ENCODE assay signal across 20 cellular contexts in the genomic region with DNA sequence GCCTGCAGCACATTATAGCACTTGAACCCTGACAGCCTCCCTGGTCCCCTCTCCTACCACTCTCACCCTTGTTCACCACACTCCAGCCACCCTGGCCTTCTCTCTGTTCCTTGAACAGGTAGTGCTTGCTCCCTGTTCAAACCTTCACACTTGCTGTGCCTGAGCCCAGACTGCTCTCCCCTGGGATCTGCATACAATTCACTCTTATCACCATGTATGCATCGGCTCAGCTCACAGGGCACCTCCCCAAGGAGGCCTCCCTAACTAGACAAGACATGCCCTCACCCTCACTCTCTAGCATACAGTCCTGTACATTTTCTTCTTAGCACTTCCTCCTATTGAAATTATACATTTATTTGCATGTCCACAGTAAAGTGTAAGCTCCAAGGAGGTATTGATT. TPM values are rescaled to one million over a fixed set of nuclear protein-coding genes. Genes with fewer than 3 reads are reported as not detected.
DNase-seq lines count a peak whose midpoint lies in the region; ATAC-seq and TF ChIP-seq lines count a peak whose summit lies in the region.
"Had no signal": no experiment of that assay in that cellular context is flagged by ENCODE, and none has a peak within 500 bp of the region (broad histone marks: within the 10 kb centered on the region; RNA-seq: fewer than 3 reads in every experiment).

No MANE protein-coding gene starts in this region.

- H2BK120ac ChIP-seq in H9 (ENCODE audit: low read depth, low read length, poor library complexity, severe bottlenecking) = peak overlapping the region; percentile 23

- no peak overlapping the region for H3K4ac ChIP-seq in H9 (ENCODE audit: low read depth, low read length)

- no peak overlapping the region for H3K9ac ChIP-seq in H9 (ENCODE audit: extremely low read depth, insufficient read length, low read length)
- H3K9ac ChIP-seq: GM23248 had no signal

- no peaks in the 10 kb centered on the region for H3K36me3 ChIP-seq in A673 (ENCODE audit: insufficient read depth, low read length, poor library complexity, severe bottlenecking)
- no peaks in the 10 kb centered on the region for H3K36me3 ChIP-seq in uterus
- H3K36me3 ChIP-seq: tibial artery had no signal

- H2BK12ac ChIP-seq in H9 (ENCODE audit: insufficient read length, low read depth, low read length) = no peak overlapping the region

- H4K20me1 ChIP-seq in H9 (ENCODE audit: control insufficient read depth, insufficient read depth, insufficient read length) = no peaks in the 10 kb centered on the region

- CTCF ChIA-PET in A673 (lab: Charles Lee) = no interaction called here

- H2AFZ ChIP-seq in H9 (ENCODE audit: low read length) = no peak overlapping the region
- H2AFZ ChIP-seq: GM23248 had no signal

- H4K8ac ChIP-seq in H9 (replicated peaks; ENCODE audit: insufficient read length, low read depth, low read length) = no peak overlapping the region

- H3K27ac ChIP-seq in A673 (ENCODE audit: low read depth, low read length, poor library complexity, severe bottlenecking) = no peak overlapping the region
- H3K27ac ChIP-seq in H9 (ENCODE audit: insufficient read length, low read depth, low read length) = no peak overlapping the region
- no peak overlapping the region for H3K27ac ChIP-seq in uterus
- H3K27ac ChIP-seq: A549, GM23248, left ventricle myocardium inferior, tibial artery had no signal

- H2BK20ac ChIP-seq in H9 (ENCODE audit: low read depth, low read length, poor library complexity, severe bottlenecking) = no peak overlapping the region

- WGBS in H9 (ENCODE audit: extremely low coverage, insufficient read length, low lambda C conversion rate) = no CpG with 5 or more reads among the region's 1 CpG

- H3K23me2 ChIP-seq in H9 (ENCODE audit: insufficient read length, low read depth, low read length, poor library complexity, severe bottlenecking) = no peaks in the 10 kb centered on the region

- DNase-seq in A673 (ENCODE audit: low spot score) = peak; percentile 33
- DNase-seq in H9 = no peak
- peak; percentile 15 for DNase-seq in OCI-M1 (lab: John Stamatoyannopoulos, UW)
- DNase-seq in G401 (ENCODE audit: low spot score) = no peak
- DNase-seq in NCI-H1417 (lab: John Stamatoyannopoulos, UW) = no peak
- DNase-seq in uterus = no peak
- DNase-seq: activated CD4-positive, alpha-beta T cell treated with anti-CD3 and anti-CD28 coated beads for 48 hours; activated effector memory CD4-positive, alpha-beta T cell treated with anti-CD3 and anti-CD28 coated beads, Interleukin-2, amount 50 U/mL, for 16 hours; DMS153; GM23248; left ventricle myocardium inferior; NCI-H1417 treated with DMSO at 0.1 percent for 48 hours; NCI-H345; occipital lobe; right cardiac atrium; stimulated activated naive B cell treated with anti-CD40 and anti-IgM and Interleukin-4, amounts not matched to agents 10 μg/mL and 1 μg/mL and 100 μg/mL, for 72 hours; tibial artery had no signal

- H3K4me1 Mint-ChIP-seq in H9 = peaks cover 4 to 8% of the 10 kb centered on the region in 2 experiments

- H3T11ph ChIP-seq in H9 (ENCODE audit: low read length) = no peak overlapping the region

- H3K9me3 ChIP-seq in A673 (ENCODE audit: low read depth, low read length, poor library complexity, severe bottlenecking) (no peaks in the 10 kb centered on the region), H9 (ENCODE audit: control insufficient read depth, low read depth, low read length) (no peaks in the 10 kb centered on the region), uterus (no peaks in the 10 kb centered on the region)
- H3K9me3 ChIP-seq: A549, left ventricle myocardium inferior, tibial artery had no signal

- peak overlapping the region in 1 of 3 experiments; percentile 56; a peak in 2 of 7 replicates for H3K27ac Mint-ChIP-seq in H9
- H3K27ac Mint-ChIP-seq: stimulated activated naive B cell treated with anti-CD40 and anti-IgM and Interleukin-4, amounts not matched to agents 10 μg/mL and 1 μg/mL and 100 μg/mL, for 72 hours had no signal

- H4K5ac ChIP-seq in H9 (ENCODE audit: insufficient read length, low read depth, low read length) = no peak overlapping the region

- H2BK5ac ChIP-seq in H9 (ENCODE audit: insufficient read length, low read length) = no peak overlapping the region

- TF ChIP-seq POLR2A in uterus (IDR thresholded peaks at IDR 0.05) = no peak

- no peak overlapping the region for H3K14ac ChIP-seq in H9 (ENCODE audit: insufficient read depth, low read length)

- H3K4me3 ChIP-seq in A673 (ENCODE audit: low read depth, low read length, poor library complexity, severe bottlenecking) = no peak overlapping the region
- H3K4me3 ChIP-seq in uterus = no peak overlapping the region
- H3K4me3 ChIP-seq: A549, GM23248, left ventricle myocardium inferior, tibial artery had no signal

- H3K36me3 Mint-ChIP-seq in H9 (ENCODE audit: insufficient read depth in 1 of 3, low read depth in 3 of 3) = no peaks in the 10 kb centered on the region
- H3K36me3 Mint-ChIP-seq: stimulated activated naive B cell treated with anti-CD40 and anti-IgM and Interleukin-4, amounts not matched to agents 10 μg/mL and 1 μg/mL and 100 μg/mL, for 72 hours had no signal

- H3K18ac ChIP-seq in H9 (ENCODE audit: insufficient read length, low read depth, low read length) = no peak overlapping the region

- H3K79me2 ChIP-seq in H9 (ENCODE audit: insufficient read depth, low read length) = no peaks in the 10 kb centered on the region

- H2AK5ac ChIP-seq in H9 (ENCODE audit: insufficient read length, low read length) = no peak overlapping the region

- no peak overlapping the region for H3K56ac ChIP-seq in H9 (ENCODE audit: insufficient read length, low read depth, low read length)

- H3K4me2 ChIP-seq in H9 (ENCODE audit: insufficient read depth, insufficient read length, low read length) = no peak overlapping the region
- H3K4me2 ChIP-seq: A549 had no signal

- no TSS peak for BruUV-seq in A673 (replicated peaks; lab: Mats Ljungman, UMichigan)

- POLR2A ChIA-PET in A673 (lab: Charles Lee; ENCODE audit: low non-redundant PET) = no interaction called here

- no peaks in the 10 kb centered on the region for H3K79me1 ChIP-seq in H9 (ENCODE audit: insufficient read depth, low read depth, low read length, poor library complexity, severe bottlenecking)

- TF ChIP-seq CTCF in A673 (conservative IDR thresholded peaks at IDR 0.05; ENCODE audit: low read depth, low read length) = no peak
- TF ChIP-seq CTCF in H9 (conservative IDR thresholded peaks at IDR 0.05) = no peak
- TF ChIP-seq CTCF in uterus (IDR thresholded peaks at IDR 0.05) = no peak

- ATAC-seq in esophagus mucosa (peak; percentile 64), HG03135 (IDR thresholded peaks at IDR 0.05; ENCODE audit: unreplicated experiment) (no peak)
- ATAC-seq: A549 had no signal

- intact Hi-C loops in A673 (cut with micrococcal nuclease; ENCODE audit: unreplicated experiment) (no loop called here), uterus (cut with DNase I; ENCODE audit: low total_unique reads) (no loop called here)

- peaks cover 8% of the 10 kb centered on the region for H3K4me1 ChIP-seq in A673 (ENCODE audit: insufficient read depth, low read length, poor library complexity, severe bottlenecking)
- no peaks in the 10 kb centered on the region for H3K4me1 ChIP-seq in H9 (ENCODE audit: insufficient read depth, low read length)
- no peaks in the 10 kb centered on the region for H3K4me1 ChIP-seq in uterus
- H3K4me1 ChIP-seq: A549 had no signal

- H3K23ac ChIP-seq in H9 (ENCODE audit: insufficient read length, low read depth, low read length) = no peak overlapping the region

- in situ Hi-C loops in G401 (cut with HindIII; ENCODE audit: low sequenced_read_pairs) = no loop called here

- no peak overlapping the region for H3K4me3 Mint-ChIP-seq in H9
- H3K4me3 Mint-ChIP-seq: stimulated activated naive B cell treated with anti-CD40 and anti-IgM and Interleukin-4, amounts not matched to agents 10 μg/mL and 1 μg/mL and 100 μg/mL, for 72 hours had no signal

- no peaks in the 10 kb centered on the region for H3K27me3 ChIP-seq in A673 (replicated peaks; ENCODE audit: insufficient read depth, low read depth, low read length, poor library complexity)
- H3K27me3 ChIP-seq in H9 (ENCODE audit: insufficient read depth, low read length) = no peaks in the 10 kb centered on the region; the same call in 1 of the 2 replicates
- H3K27me3 ChIP-seq in uterus = no peaks in the 10 kb centered on the region
- H3K27me3 ChIP-seq: tibial artery had no signal

- no peaks in the 10 kb centered on the region for H3K9me3 Mint-ChIP-seq in H9

- H3K27me3 Mint-ChIP-seq in H9 (ENCODE audit: low read depth) = no peaks in the 10 kb centered on the region
- H3K27me3 Mint-ChIP-seq: stimulated activated naive B cell treated with anti-CD40 and anti-IgM and Interleukin-4, amounts not matched to agents 10 μg/mL and 1 μg/mL and 100 μg/mL, for 72 hours had no signal

- no peak overlapping the region for H2BK15ac ChIP-seq in H9 (ENCODE audit: low read depth, low read length)

- H4K91ac ChIP-seq in H9 (ENCODE audit: insufficient read length, low read depth, low read length) = no peak overlapping the region

RNA-seq across cellular contexts. Expression of a gene that starts 59.3 kb away (rescaled TPM):
- total RNA-seq in A673 (2021) (18.5 and 21.2 TPM in 2 replicates), H9 (2021) (0.31 and 0.39 TPM in 2 replicates), esophagus mucosa (2.1 TPM), uterus (10 to 100 TPM; 18.7 to 29.2 (median 23.2) TPM)
- total RNA-seq in G401 (2014; rRNA removed; shearing (Covaris generic)) = not detected in 2 replicates

Comparison
In these comparisons a context has a peak if more than half of its experiments do, and no peak if none do; other contexts are left out.
1. DNase-seq: peak in A673 (single experiment) and OCI-M1 (single experiment); none in H9 (single experiment), G401 (single experiment), NCI-H1417 (0 of 3) and uterus (0 of 2).